9 cellular contexts compared by ENCODE assay signal in genomic region chr14:46250113-46250703, GRCh38.
DNase-seq lines count a peak whose midpoint lies in the region; ATAC-seq and TF ChIP-seq lines count a peak whose summit lies in the region.
"Had no signal": no experiment of that assay in that cellular context is flagged by ENCODE, and none has a peak within 500 bp of the region (broad histone marks: within the 10 kb centered on the region; RNA-seq: fewer than 3 reads in every experiment).

No MANE protein-coding gene starts in this region.

- intact Hi-C loops in Calu3 (cut with micrococcal nuclease; ENCODE audit: unreplicated experiment) = loop anchor here (1.0 kb wide), 1 partner anchor 94 kb away; no protein-coding TSS in a partner anchor
- intact Hi-C loops in left lung (cut with DNase I) = no loop called here
- intact Hi-C loops in activated T-helper 1 cell treated with anti-CD3 and anti-CD28 coated beads, Interleukin-12 subunit alpha, Interleukin-12 subunit beta, Interleukin-2, Interleukin-4 antibody, amounts not matched to agents 30 ng/mL and 10 ng/mL and 1 ng/mL, durations not matched to agents 14 hours and 24 hours and 36 hours (cut with micrococcal nuclease) = no loop called here

- H3K27ac Mint-ChIP-seq in Calu3 (ENCODE audit: unreplicated experiment) = no peak overlapping the region
- no peak overlapping the region for H3K27ac Mint-ChIP-seq in activated T-helper 1 cell treated with anti-CD3 and anti-CD28 coated beads, Interleukin-12 subunit alpha, Interleukin-12 subunit beta, Interleukin-2, Interleukin-4 antibody, amounts not matched to agents 30 ng/mL and 10 ng/mL and 1 ng/mL, durations not matched to agents 14 hours and 24 hours and 36 hours
- H3K27ac Mint-ChIP-seq: activated naive CD8-positive, alpha-beta T cell treated with anti-CD3 and anti-CD28 coated beads, Interleukin-2, amount 50 U/mL, for 24 hours had no signal

- H3K27ac ChIP-seq in HL-60 (replicated peaks) (no peak overlapping the region), left lung (no peak overlapping the region)

- no peaks in the 10 kb centered on the region for H3K27me3 ChIP-seq in HL-60 (ENCODE audit: insufficient read depth, poor library complexity, severe bottlenecking)
- no peaks in the 10 kb centered on the region for H3K27me3 ChIP-seq in adipocyte (replicated peaks; ENCODE audit: control insufficient read depth, insufficient read depth, low read length)
- H3K27me3 ChIP-seq in left lung = no peaks in the 10 kb centered on the region

- H3K4me3 Mint-ChIP-seq in Calu3 (ENCODE audit: low read depth, unreplicated experiment) = no peak overlapping the region
- no peak overlapping the region for H3K4me3 Mint-ChIP-seq in activated T-helper 1 cell treated with anti-CD3 and anti-CD28 coated beads, Interleukin-12 subunit alpha, Interleukin-12 subunit beta, Interleukin-2, Interleukin-4 antibody, amounts not matched to agents 30 ng/mL and 10 ng/mL and 1 ng/mL, durations not matched to agents 14 hours and 24 hours and 36 hours
- H3K4me3 Mint-ChIP-seq: activated naive CD8-positive, alpha-beta T cell treated with anti-CD3 and anti-CD28 coated beads, Interleukin-2, amount 50 U/mL, for 24 hours had no signal

- peak; percentile 38 for ATAC-seq in left lung
- ATAC-seq in HG03432 (IDR thresholded peaks at IDR 0.05; ENCODE audit: unreplicated experiment) = no peak
- ATAC-seq: activated naive CD8-positive, alpha-beta T cell treated with anti-CD3 and anti-CD28 coated beads, Interleukin-2, amount 50 U/mL, for 24 hours had no signal

- H3K4me1 Mint-ChIP-seq in Calu3 (ENCODE audit: low read depth, unreplicated experiment) = no peaks in the 10 kb centered on the region
- no peaks in the 10 kb centered on the region for H3K4me1 Mint-ChIP-seq in activated T-helper 1 cell treated with anti-CD3 and anti-CD28 coated beads, Interleukin-12 subunit alpha, Interleukin-12 subunit beta, Interleukin-2, Interleukin-4 antibody, amounts not matched to agents 30 ng/mL and 10 ng/mL and 1 ng/mL, durations not matched to agents 14 hours and 24 hours and 36 hours (ENCODE audit: low read depth)
- H3K4me1 Mint-ChIP-seq: activated naive CD8-positive, alpha-beta T cell treated with anti-CD3 and anti-CD28 coated beads, Interleukin-2, amount 50 U/mL, for 24 hours had no signal

- no peaks in the 10 kb centered on the region for H3K9me3 ChIP-seq in adipocyte (ENCODE audit: control insufficient read depth, low read length)
- H3K9me3 ChIP-seq in left lung = peaks cover 0 to 4% of the 10 kb centered on the region in 2 donors

- no peaks in the 10 kb centered on the region for H3K27me3 Mint-ChIP-seq in Calu3 (ENCODE audit: unreplicated experiment)
- H3K27me3 Mint-ChIP-seq in activated T-helper 1 cell treated with anti-CD3 and anti-CD28 coated beads, Interleukin-12 subunit alpha, Interleukin-12 subunit beta, Interleukin-2, Interleukin-4 antibody, amounts not matched to agents 30 ng/mL and 10 ng/mL and 1 ng/mL, durations not matched to agents 14 hours and 24 hours and 36 hours (ENCODE audit: insufficient read depth) = no peaks in the 10 kb centered on the region
- H3K27me3 Mint-ChIP-seq: activated naive CD8-positive, alpha-beta T cell treated with anti-CD3 and anti-CD28 coated beads, Interleukin-2, amount 50 U/mL, for 24 hours had no signal

- H3K4me3 ChIP-seq in HL-60 (replicated peaks; ENCODE audit: insufficient read depth, low read length) = no peak overlapping the region
- H3K4me3 ChIP-seq in adipocyte (ENCODE audit: low read length) = no peak overlapping the region
- no peak overlapping the region for H3K4me3 ChIP-seq in left lung

- BruUV-seq in Calu3 (replicated peaks; lab: Mats Ljungman, UMichigan) = no TSS peak

- peaks cover 5% of the 10 kb centered on the region for H3K9me3 Mint-ChIP-seq in Calu3 (ENCODE audit: low read depth, unreplicated experiment)
- H3K9me3 Mint-ChIP-seq in activated T-helper 1 cell treated with anti-CD3 and anti-CD28 coated beads, Interleukin-12 subunit alpha, Interleukin-12 subunit beta, Interleukin-2, Interleukin-4 antibody, amounts not matched to agents 30 ng/mL and 10 ng/mL and 1 ng/mL, durations not matched to agents 14 hours and 24 hours and 36 hours = no peaks in the 10 kb centered on the region
- H3K9me3 Mint-ChIP-seq: activated naive CD8-positive, alpha-beta T cell treated with anti-CD3 and anti-CD28 coated beads, Interleukin-2, amount 50 U/mL, for 24 hours had no signal

- no peaks in the 10 kb centered on the region for H3K36me3 Mint-ChIP-seq in Calu3 (ENCODE audit: insufficient read depth, unreplicated experiment)
- no peaks in the 10 kb centered on the region for H3K36me3 Mint-ChIP-seq in activated T-helper 1 cell treated with anti-CD3 and anti-CD28 coated beads, Interleukin-12 subunit alpha, Interleukin-12 subunit beta, Interleukin-2, Interleukin-4 antibody, amounts not matched to agents 30 ng/mL and 10 ng/mL and 1 ng/mL, durations not matched to agents 14 hours and 24 hours and 36 hours (ENCODE audit: low read depth)

- no peak overlapping the region for H3K9ac ChIP-seq in adipocyte (ENCODE audit: low read length)

- CTCF ChIA-PET in Calu3 (lab: Charles Lee) = no interaction called here

- H3K36me3 ChIP-seq in adipocyte (ENCODE audit: control insufficient read depth, insufficient read depth, low read length, severe bottlenecking) = no peaks in the 10 kb centered on the region
- no peaks in the 10 kb centered on the region for H3K36me3 ChIP-seq in left lung

- H3K4me1 ChIP-seq in adipocyte (ENCODE audit: control insufficient read depth, insufficient read depth, low read length) = no peaks in the 10 kb centered on the region
- no peaks in the 10 kb centered on the region for H3K4me1 ChIP-seq in left lung

- DNase-seq in Calu3 (peak; percentile 3), HL-60 (ENCODE audit: low read depth in 1 of 2, low spot score in 1 of 2) (no peak), adipocyte (ENCODE audit: low read depth) (peak; percentile 29), left lung (no peak), GOT3 (lab: John Stamatoyannopoulos, UW) (no peak), nucleus accumbens (lab: John Stamatoyannopoulos, UW) (no peak)
- DNase-seq in activated T-helper 1 cell treated with anti-CD3 and anti-CD28 coated beads, Interleukin-12 subunit alpha, Interleukin-12 subunit beta, Interleukin-2, Interleukin-4 antibody, amounts not matched to agents 30 ng/mL and 10 ng/mL and 1 ng/mL, durations not matched to agents 14 hours and 24 hours and 36 hours (ENCODE audit: low spot score) = no peak
- DNase-seq: activated naive CD8-positive, alpha-beta T cell treated with anti-CD3 and anti-CD28 coated beads, Interleukin-2, amount 50 U/mL, for 24 hours had no signal

- TF ChIP-seq CTCF in Calu3 (IDR thresholded peaks at IDR 0.05; ENCODE audit: unreplicated experiment) (peak; percentile 19), HL-60 (IDR thresholded peaks at IDR 0.05; ENCODE audit: insufficient read depth, low read length) (peak; percentile 3), left lung (IDR thresholded peaks at IDR 0.05) (peak in 1 of 2 donors; percentile 53)

Comparison
In these comparisons a context has a peak if more than half of its experiments do, and no peak if none do; other contexts are left out.
1. DNase-seq: peak in Calu3 (single experiment) and adipocyte (single experiment); none in HL-60 (0 of 2), left lung (0 of 2), activated T-helper 1 cell treated with anti-CD3 and anti-CD28 coated beads, Interleukin-12 subunit alpha, Interleukin-12 subunit beta, Interleukin-2, Interleukin-4 antibody, amounts not matched to agents 30 ng/mL and 10 ng/mL and 1 ng/mL, durations not matched to agents 14 hours and 24 hours and 36 hours (single experiment), GOT3 (single experiment) and nucleus accumbens (0 of 56).